Comparison of ENCODE assay signal across 16 cellular contexts in the genomic region with DNA sequence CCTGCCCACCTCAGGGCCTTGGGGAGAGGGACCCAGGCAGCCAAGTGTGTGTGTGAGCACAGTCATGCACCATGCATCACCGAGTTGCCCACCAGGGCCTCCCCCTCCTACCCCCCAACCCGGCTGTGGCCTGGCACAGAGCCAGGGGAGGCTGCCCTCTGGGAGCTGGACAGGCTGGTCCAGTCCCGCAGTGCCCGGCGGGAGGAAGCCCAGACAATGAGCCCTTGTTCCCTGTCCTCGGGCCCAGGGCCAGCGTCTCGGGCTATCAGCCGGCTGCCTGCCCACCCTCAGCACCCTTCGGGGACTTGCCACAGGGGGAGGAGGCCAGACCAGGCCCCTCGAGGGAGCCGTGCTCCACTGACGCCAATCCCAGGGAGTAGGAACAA. TPM values are rescaled to one million over a fixed set of nuclear protein-coding genes. Genes with fewer than 3 reads are reported as not detected.
DNase-seq lines count a peak whose midpoint lies in the region; ATAC-seq and TF ChIP-seq lines count a peak whose summit lies in the region.
"Had no signal": no experiment of that assay in that cellular context is flagged by ENCODE, and none has a peak within 500 bp of the region (broad histone marks: within the 10 kb centered on the region; RNA-seq: fewer than 3 reads in every experiment).

No MANE protein-coding gene starts in this region.

- DNase-seq in Calu3 (peak; percentile 93), inferior parietal cortex (ENCODE audit: extremely low spot score) (peak; percentile 79), putamen (ENCODE audit: low spot score) (peak; percentile 90), DMS53 treated with DMSO at 0.1 percent for 48 hours (lab: John Stamatoyannopoulos, UW; ENCODE audit: unreplicated experiment) (no peak)
- DNase-seq in stimulated activated CD8-positive, alpha-beta memory T cell treated with anti-CD3 and anti-CD28 coated beads, Interleukin-4, amount 100 ng/mL, for 48 hours, result no peak
- no peak for DNase-seq in stimulated activated naive CD8-positive, alpha-beta T cell treated with anti-CD3 and anti-CD28 coated beads, Interleukin-15, amount 100 ng/mL, for 72 hours
- DNase-seq: activated CD4-positive, alpha-beta T cell treated with anti-CD3 and anti-CD28 coated beads for 1 hour; activated CD8-positive, alpha-beta memory T cell treated with anti-CD3 and anti-CD28 coated beads, Interleukin-2, amount 50 U/mL, for 48 hours; activated naive CD4-positive, alpha-beta T cell treated with anti-CD3 and anti-CD28 coated beads, Interleukin-2, amount 50 U/mL, for 16 hours; NK-92 treated with Interleukin-12 subunit alpha and Interleukin-12 subunit beta, amount 100 ng/mL, for 24 hours; Right ventricle myocardium superior; spleen; stimulated activated naive CD4-positive, alpha-beta T cell treated with Interleukin-2 at 50 U/mL for 16 hours had no signal

- H3K4me3 Mint-ChIP-seq in Calu3 (ENCODE audit: low read depth, unreplicated experiment), result no peak overlapping the region
- H3K4me3 Mint-ChIP-seq in stimulated activated naive CD8-positive, alpha-beta T cell treated with anti-CD3 and anti-CD28 coated beads, Interleukin-15, amount 100 ng/mL, for 72 hours, result no peak overlapping the region

- intact Hi-C loops in Calu3 (cut with micrococcal nuclease; ENCODE audit: unreplicated experiment), result no loop called here

- peaks cover 49% of the 10 kb centered on the region for H3K36me3 Mint-ChIP-seq in Calu3 (ENCODE audit: insufficient read depth, unreplicated experiment)

- CTCF ChIA-PET in Calu3 (lab: Charles Lee), result interaction anchor here (1.0 to 1.8 kb wide), 5 partner anchors 10 to 33 kb away, joined by 3 to 7 read pairs (median 6); partner anchors contain the start of genes GGT1 and GUCD1

- ATAC-seq in HG03342 (IDR thresholded peaks at IDR 0.05; ENCODE audit: unreplicated experiment), result no peak
- ATAC-seq in stimulated activated naive CD8-positive, alpha-beta T cell treated with anti-CD3 and anti-CD28 coated beads, Interleukin-15, amount 100 ng/mL, for 72 hours, result no peak

- H3K27ac ChIP-seq in angular gyrus (ENCODE audit: low read depth, low read length), result peak overlapping the region; percentile 71
- H3K27ac ChIP-seq: neutrophil, spleen had no signal

- no TSS peak for BruUV-seq in Calu3 (replicated peaks; lab: Mats Ljungman, UMichigan)

- H3K9me3 Mint-ChIP-seq in Calu3 (ENCODE audit: low read depth, unreplicated experiment), result no peaks in the 10 kb centered on the region
- H3K9me3 Mint-ChIP-seq in stimulated activated naive CD8-positive, alpha-beta T cell treated with anti-CD3 and anti-CD28 coated beads, Interleukin-15, amount 100 ng/mL, for 72 hours, result no peaks in the 10 kb centered on the region

- TF ChIP-seq CTCF in Calu3 (IDR thresholded peaks at IDR 0.05; ENCODE audit: unreplicated experiment), result no peak

- H3K4me1 Mint-ChIP-seq in Calu3 (ENCODE audit: low read depth, unreplicated experiment), result peaks cover 59% of the 10 kb centered on the region
- H3K4me1 Mint-ChIP-seq in stimulated activated naive CD8-positive, alpha-beta T cell treated with anti-CD3 and anti-CD28 coated beads, Interleukin-15, amount 100 ng/mL, for 72 hours, result peaks cover 10% of the 10 kb centered on the region

- no peaks in the 10 kb centered on the region for H3K27me3 Mint-ChIP-seq in Calu3 (ENCODE audit: unreplicated experiment)
- H3K27me3 Mint-ChIP-seq in stimulated activated naive CD8-positive, alpha-beta T cell treated with anti-CD3 and anti-CD28 coated beads, Interleukin-15, amount 100 ng/mL, for 72 hours, result peaks cover 16% of the 10 kb centered on the region

- no peak overlapping the region for H3K27ac Mint-ChIP-seq in Calu3 (ENCODE audit: unreplicated experiment)
- H3K27ac Mint-ChIP-seq in stimulated activated naive CD8-positive, alpha-beta T cell treated with anti-CD3 and anti-CD28 coated beads, Interleukin-15, amount 100 ng/mL, for 72 hours, result no peak overlapping the region

RNA-seq across cellular contexts. Expression of gene LRRC75B, which starts 4.5 kb away (rescaled TPM):
- total RNA-seq in Calu3 (2022), result 14.4 and 14.5 TPM in 2 replicates

RNA-seq across cellular contexts. Expression of gene GGT1, which starts 14.6 kb away (rescaled TPM):
- total RNA-seq in Calu3 (2022), result 63.8 and 79.3 TPM in 2 replicates

RNA-seq across cellular contexts. Expression of gene SNRPD3, which starts 32.6 kb away (rescaled TPM):
- 165 and 180 TPM in 2 replicates for total RNA-seq in Calu3 (2022)

RNA-seq across cellular contexts. Expression of gene GUCD1, which starts 33.4 kb away (rescaled TPM):
- 130 and 149 TPM in 2 replicates for total RNA-seq in Calu3 (2022)

Comparison
In these comparisons a context has a peak if more than half of its experiments do, and no peak if none do; other contexts are left out.
1. DNase-seq: peak in Calu3 (single experiment), inferior parietal cortex (single experiment) and putamen (single experiment); none in DMS53 treated with DMSO at 0.1 percent for 48 hours (single experiment), stimulated activated CD8-positive, alpha-beta memory T cell treated with anti-CD3 and anti-CD28 coated beads, Interleukin-4, amount 100 ng/mL, for 48 hours (single experiment) and stimulated activated naive CD8-positive, alpha-beta T cell treated with anti-CD3 and anti-CD28 coated beads, Interleukin-15, amount 100 ng/mL, for 72 hours (0 of 2).